In the genomic region with DNA sequence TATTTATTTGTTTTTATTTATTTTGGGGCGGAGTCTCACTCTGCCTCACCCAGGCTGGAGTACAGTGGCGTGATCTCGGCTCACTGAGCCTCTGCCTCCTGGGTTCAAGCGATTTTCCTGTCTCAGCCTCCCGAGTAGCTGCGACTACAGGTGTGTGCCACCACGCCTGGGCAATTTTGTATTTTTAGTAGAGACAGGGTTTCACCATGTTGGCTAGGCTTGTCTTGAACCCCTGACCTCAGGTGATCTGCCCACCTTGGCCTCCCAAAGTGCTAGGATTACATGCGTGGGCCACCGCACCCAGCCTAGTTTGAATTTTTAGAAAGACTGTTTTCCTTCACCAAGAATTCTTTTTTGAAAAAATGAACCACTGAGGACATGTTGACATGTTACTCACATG, we compare ENCODE assay signal across 10 cellular contexts. TPM values are rescaled to one million over a fixed set of nuclear protein-coding genes. Genes with fewer than 3 reads are reported as not detected.
DNase-seq lines count a peak whose midpoint lies in the region; ATAC-seq and TF ChIP-seq lines count a peak whose summit lies in the region.
"Not testable (repeated sequence)": the region's sequence is repeated elsewhere in the genome, so short reads cannot be mapped to it uniquely, and the experiment has no call there.
"Had no signal": no experiment of that assay in that cellular context is flagged by ENCODE, and none has a peak within 500 bp of the region (broad histone marks: within the 10 kb centered on the region; RNA-seq: fewer than 3 reads in every experiment).

No MANE protein-coding gene starts in this region.

- not testable (repeated sequence) for H3K27me3 ChIP-seq in upper lobe of right lung

- not testable (repeated sequence) for H3K36me3 ChIP-seq in upper lobe of right lung

- H3K4me1 ChIP-seq in upper lobe of right lung: not testable (repeated sequence)

- H3K9me3 ChIP-seq in upper lobe of right lung: not testable (repeated sequence)

- ATAC-seq in upper lobe of right lung: not testable (repeated sequence)

- not testable (repeated sequence) for H3K27ac ChIP-seq in upper lobe of right lung

- H3K4me3 ChIP-seq in upper lobe of right lung: not testable (repeated sequence)

- intact Hi-C loops in upper lobe of right lung (cut with DNase I): not testable (repeated sequence)

- not testable (repeated sequence) for TF ChIP-seq CTCF in upper lobe of right lung (IDR thresholded peaks at IDR 0.05)

- peak; percentile 53 for DNase-seq in mesenteric fat pad (ENCODE audit: low spot score)
- DNase-seq in upper lobe of right lung: peak; percentile 17

RNA-seq across cellular contexts. Expression of a gene that starts 5.4 kb away (rescaled TPM):
- total RNA-seq in mesenteric fat pad (not detected), upper lobe of right lung (0.81 TPM)
- total RNA-seq: A172; A673; B cell; CD4-positive, alpha-beta memory T cell; CD4-positive, alpha-beta T cell; CD4-positive, CD25-positive, alpha-beta regulatory T cell; CD8-positive, alpha-beta memory T cell; Daoy had no signal
